Comparison of ENCODE assay signal across 8 cellular contexts in the genomic region with DNA sequence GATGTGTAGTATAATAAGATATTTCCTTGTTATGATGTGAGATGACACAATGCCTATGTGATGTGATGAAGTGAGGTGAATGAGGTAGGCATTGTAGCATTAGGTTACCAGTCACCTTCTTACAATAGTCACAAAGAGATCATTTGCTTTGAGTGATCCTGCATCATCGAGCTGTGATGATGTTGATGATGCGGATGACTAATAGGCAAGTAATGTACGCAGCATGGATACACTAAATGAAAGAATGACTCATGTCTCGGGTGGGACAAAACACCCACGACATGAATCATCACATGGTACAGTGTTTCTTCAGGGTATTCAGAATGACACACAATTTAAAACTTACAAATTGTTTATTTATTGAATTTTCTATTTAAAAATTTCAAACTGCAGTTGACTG.
DNase-seq lines count a peak whose midpoint lies in the region; ATAC-seq lines count a peak whose summit lies in the region.

No MANE protein-coding gene starts in this region.

- H3K4me3 ChIP-seq in ACC112 (ENCODE audit: low read depth, low read length): peak overlapping the region; percentile 73
- peak overlapping the region; percentile 64 for H3K4me3 ChIP-seq in GM23248
- H3K4me3 ChIP-seq in SJSA1: peak overlapping the region; percentile 23

- H3K36me3 Mint-ChIP-seq in naive thymus-derived CD8-positive, alpha-beta T cell: no peaks in the 10 kb centered on the region

- peak overlapping the region in 3 of 10 donors; percentile 8 to 42 (median 19) for H3K4me3 Mint-ChIP-seq in naive thymus-derived CD8-positive, alpha-beta T cell

- peaks cover 2% of the 10 kb centered on the region; the same call in 1 of the 2 replicates for H3K36me3 ChIP-seq in ACC112 (ENCODE audit: insufficient read depth, low read length)
- peaks cover 4% of the 10 kb centered on the region; the same call in 1 of the 2 replicates for H3K36me3 ChIP-seq in GM23248 (ENCODE audit: low read depth)
- H3K36me3 ChIP-seq in SJSA1: no peaks in the 10 kb centered on the region

- H3K4me1 ChIP-seq in ACC112 (ENCODE audit: control insufficient read depth, insufficient read depth, low read length, unreplicated experiment) (peaks cover 19% of the 10 kb centered on the region), GM23248 (ENCODE audit: insufficient read depth) (peaks cover 15% of the 10 kb centered on the region), SJSA1 (replicated peaks) (peaks cover 27% of the 10 kb centered on the region)

- peak overlapping the region; percentile 73 for H2AFZ ChIP-seq in ACC112 (ENCODE audit: low read length, unreplicated experiment)
- H2AFZ ChIP-seq in GM23248: peak overlapping the region; percentile 64

- ATAC-seq in naive thymus-derived CD8-positive, alpha-beta T cell: peak; percentile 80 to 82

- DNase-seq in GM23248: peak; percentile 99
- DNase-seq in SJSA1 (ENCODE audit: low read depth in 1 of 2, low spot score in 2 of 2): peak; percentile 87 to 92
- peak; percentile 39 for DNase-seq in central memory CD4-positive, alpha-beta T cell
- peak in 3 of 10 donors; percentile 5 to 61 (median 9) for DNase-seq in naive thymus-derived CD8-positive, alpha-beta T cell
- DNase-seq in DMS79 treated with DMSO at 0.1 percent for 48 hours (lab: John Stamatoyannopoulos, UW): no peak
- no peak for DNase-seq in KBM-7
- DNase-seq in NCI-H345 (lab: John Stamatoyannopoulos, UW): no peak

- H3K27ac Mint-ChIP-seq in naive thymus-derived CD8-positive, alpha-beta T cell: peak overlapping the region in 1 of 10 donors; percentile 2

- peaks cover 0 to 15% (median 5%) of the 10 kb centered on the region in 4 donors for H3K4me1 Mint-ChIP-seq in naive thymus-derived CD8-positive, alpha-beta T cell

- POLR2A ChIA-PET in naive thymus-derived CD8-positive, alpha-beta T cell (lab: Charles Lee): no interaction called here

- no peaks in the 10 kb centered on the region for H3K9me2 ChIP-seq in GM23248 (ENCODE audit: insufficient read depth)

- no peaks in the 10 kb centered on the region for H4K20me1 ChIP-seq in GM23248 (ENCODE audit: insufficient read depth)

- no peaks in the 10 kb centered on the region for H3K9me3 Mint-ChIP-seq in naive thymus-derived CD8-positive, alpha-beta T cell

- H3K27ac ChIP-seq in ACC112 (ENCODE audit: low read depth, low read length) (peak overlapping the region; percentile 99), GM23248 (peak overlapping the region; percentile 84), SJSA1 (peak overlapping the region; percentile 98)

- H3F3A ChIP-seq in GM23248 (ENCODE audit: insufficient read depth): peaks cover 4% of the 10 kb centered on the region; the same call in 1 of the 2 replicates

- in situ Hi-C loops in GM23248 (cut with MboI) (no loop called here), KBM-7 (cut with MboI; ENCODE audit: low pct_unique_long_range_greater_than_20kb, low sequenced_read_pairs) (no loop called here)

- WGBS in GM23248 (ENCODE audit: low coverage in 1 of 2, low lambda C conversion rate in 2 of 2, missing lambda C conversion rate in 2 of 2), 2 experiments: 0% methylated on average over 5 of the region's 5 CpGs

- H3K4me2 ChIP-seq in GM23248 (ENCODE audit: unreplicated experiment): peak overlapping the region; percentile 81

- H3K27me3 ChIP-seq in ACC112 (ENCODE audit: insufficient read depth, low read length): no peaks in the 10 kb centered on the region
- H3K27me3 ChIP-seq in GM23248 (replicated peaks; ENCODE audit: insufficient read depth): no peaks in the 10 kb centered on the region
- no peaks in the 10 kb centered on the region for H3K27me3 ChIP-seq in SJSA1 (replicated peaks)

- no peaks in the 10 kb centered on the region for H3K27me3 Mint-ChIP-seq in naive thymus-derived CD8-positive, alpha-beta T cell

- H3K9me3 ChIP-seq in GM23248 (ENCODE audit: low read depth) (no peaks in the 10 kb centered on the region), SJSA1 (replicated peaks) (no peaks in the 10 kb centered on the region; the same call in 1 of the 2 replicates)

- peak overlapping the region; percentile 66 for H3K9ac ChIP-seq in GM23248

- no peaks in the 10 kb centered on the region for H3K79me2 ChIP-seq in ACC112 (ENCODE audit: control insufficient read depth, insufficient read depth, low read length, unreplicated experiment)
- H3K79me2 ChIP-seq in GM23248 (ENCODE audit: insufficient read depth): no peaks in the 10 kb centered on the region

Comparison
In these comparisons a context has a peak if more than half of its experiments do, and no peak if none do; other contexts are left out.
1. H3K4me3 ChIP-seq: peak in every context shown above with its lines; median percentile 73 in ACC112; 64 in GM23248; 23 in SJSA1.
2. DNase-seq: peak in GM23248 (single experiment), SJSA1 (2 of 2) and central memory CD4-positive, alpha-beta T cell (single experiment); none in DMS79 treated with DMSO at 0.1 percent for 48 hours (single experiment), KBM-7 (single experiment) and NCI-H345 (single experiment).
3. Peak in every context shown above with its lines, with median percentiles within 50 percentile points of each other: H3K27ac ChIP-seq.